ENCODE assay signal across 19 cellular contexts in the genomic region with DNA sequence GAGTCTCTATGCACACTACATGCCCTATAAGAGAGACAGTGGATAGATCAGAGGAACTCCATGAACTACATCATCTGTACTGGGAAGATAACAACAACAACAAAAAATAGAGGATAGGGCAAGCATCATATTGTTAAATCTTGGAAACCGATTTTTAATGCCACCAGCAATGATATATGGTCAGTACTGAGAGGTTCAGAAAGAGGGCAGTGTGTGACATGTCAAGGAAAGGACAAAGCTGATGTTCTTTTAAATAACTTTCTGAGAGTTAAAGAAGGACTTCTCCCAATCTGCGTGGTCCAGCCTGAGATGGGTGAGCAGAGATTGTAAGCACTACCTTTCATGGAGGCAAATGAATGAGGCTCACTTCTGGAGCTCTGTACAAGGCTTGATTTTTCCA.
DNase-seq lines count a peak whose midpoint lies in the region; ATAC-seq and TF ChIP-seq lines count a peak whose summit lies in the region.
"Had no signal": no experiment of that assay in that cellular context is flagged by ENCODE, and none has a peak within 500 bp of the region (broad histone marks: within the 10 kb centered on the region; RNA-seq: fewer than 3 reads in every experiment).

No MANE protein-coding gene starts in this region.

- no peaks in the 10 kb centered on the region for H3K36me3 ChIP-seq in WERI-Rb-1
- no peaks in the 10 kb centered on the region for H3K36me3 ChIP-seq in neural progenitor cell
- H3K36me3 ChIP-seq: colonic mucosa, SJSA1 had no signal

- no peaks in the 10 kb centered on the region for H3K4me1 ChIP-seq in neural progenitor cell
- H3K4me1 ChIP-seq: colonic mucosa, SJSA1 had no signal

- H3K9ac ChIP-seq in neural progenitor cell: no peak overlapping the region

- peaks cover 5% of the 10 kb centered on the region for H3K27me3 Mint-ChIP-seq in neural progenitor cell (ENCODE audit: insufficient read depth, low read depth)

- H2AFZ ChIP-seq in neural progenitor cell (replicated peaks): no peak overlapping the region
- H2AFZ ChIP-seq: hepatocyte had no signal

- no peaks in the 10 kb centered on the region for H3K9me3 Mint-ChIP-seq in neural progenitor cell
- H3K9me3 Mint-ChIP-seq: activated T-helper 17 cell treated with anti-CD3 and anti-CD28 coated beads, Interleukin-2, amount 50 U/mL, for 72 hours; CD4-positive, CD25-positive, alpha-beta regulatory T cell; stimulated activated naive CD8-positive, alpha-beta T cell treated with anti-CD3 and anti-CD28 coated beads, Interleukin-15, amount 100 ng/mL, for 72 hours had no signal

- no peaks in the 10 kb centered on the region for H3F3A ChIP-seq in neural progenitor cell (ENCODE audit: low read depth)

- peak; percentile 22; the same call in 1 of the 2 replicates for TF ChIP-seq CTCF in WERI-Rb-1 (IDR thresholded peaks at IDR 0.05; ENCODE audit: low read depth, low read length)
- peak; percentile 41 for TF ChIP-seq CTCF in neural progenitor cell (IDR thresholded peaks at IDR 0.05)

- H3K36me3 Mint-ChIP-seq in neural progenitor cell: no peaks in the 10 kb centered on the region
- H3K36me3 Mint-ChIP-seq: CD4-positive, CD25-positive, alpha-beta regulatory T cell had no signal

- H3K27me3 ChIP-seq in WERI-Rb-1 (ENCODE audit: insufficient read depth, low read depth, severe bottlenecking): no peaks in the 10 kb centered on the region
- H3K27me3 ChIP-seq in neural progenitor cell: peaks cover 57% of the 10 kb centered on the region
- H3K27me3 ChIP-seq: colonic mucosa, SJSA1 had no signal

- no peaks in the 10 kb centered on the region for H3K4me1 Mint-ChIP-seq in neural progenitor cell
- H3K4me1 Mint-ChIP-seq: activated T-helper 17 cell treated with anti-CD3 and anti-CD28 coated beads, Interleukin-2, amount 50 U/mL, for 72 hours; CD4-positive, CD25-positive, alpha-beta regulatory T cell; stimulated activated naive CD8-positive, alpha-beta T cell treated with anti-CD3 and anti-CD28 coated beads, Interleukin-15, amount 100 ng/mL, for 72 hours had no signal

- H3K9me3 ChIP-seq in WERI-Rb-1 (ENCODE audit: severe bottlenecking) (no peaks in the 10 kb centered on the region), neural progenitor cell (ENCODE audit: low read depth) (no peaks in the 10 kb centered on the region)
- H3K9me3 ChIP-seq: colonic mucosa, SJSA1 had no signal

- DNase-seq in DMS 273 (lab: John Stamatoyannopoulos, UW; ENCODE audit: unreplicated experiment) (peak; percentile 10), DMS 273 treated with DMSO at 0.1 percent for 48 hours (lab: John Stamatoyannopoulos, UW) (no peak), Kasumi-1 (lab: John Stamatoyannopoulos, UW) (peak; percentile 2 to 16), WERI-Rb-1 (no peak), neural progenitor cell (ENCODE audit: low spot score) (peak; percentile 13), GM19238 (ENCODE audit: insufficient read length, low spot score) (no peak), NCI-H345 treated with DMSO at 0.1 percent for 48 hours (lab: John Stamatoyannopoulos, UW; ENCODE audit: unreplicated experiment) (no peak)
- DNase-seq: 8988T; activated CD8-positive, alpha-beta T cell treated with anti-CD3 and anti-CD28 coated beads, Interleukin-2, amount 10 ng/mL, durations not matched to agents 7 days and 5 days; CD4-positive, CD25-positive, alpha-beta regulatory T cell; colonic mucosa; KG1; NCI-H2029 treated with DMSO at 0.1 percent for 48 hours; posterior cingulate gyrus; stimulated activated naive CD8-positive, alpha-beta T cell treated with anti-CD3 and anti-CD28 coated beads, Interleukin-15, amount 100 ng/mL, for 72 hours had no signal

- no peak overlapping the region for H3K4me2 ChIP-seq in neural progenitor cell
- H3K4me2 ChIP-seq: hepatocyte had no signal

- no peak overlapping the region for H3K27ac ChIP-seq in WERI-Rb-1
- no peak overlapping the region for H3K27ac ChIP-seq in neural progenitor cell
- H3K27ac ChIP-seq: colonic mucosa, hepatocyte, SJSA1 had no signal

- ATAC-seq in GM18868 (IDR thresholded peaks at IDR 0.05; ENCODE audit: unreplicated experiment): no peak
- ATAC-seq: activated CD8-positive, alpha-beta T cell treated with anti-CD3 and anti-CD28 coated beads, Interleukin-2, amount 10 ng/mL, durations not matched to agents 7 days and 5 days; activated T-helper 17 cell treated with anti-CD3 and anti-CD28 coated beads, Interleukin-2, amount 50 U/mL, for 72 hours; stimulated activated naive CD8-positive, alpha-beta T cell treated with anti-CD3 and anti-CD28 coated beads, Interleukin-15, amount 100 ng/mL, for 72 hours had no signal

- no peaks in the 10 kb centered on the region for H3K79me2 ChIP-seq in neural progenitor cell (ENCODE audit: low read depth)
- H3K79me2 ChIP-seq: hepatocyte had no signal

- no peaks in the 10 kb centered on the region for H4K20me1 ChIP-seq in neural progenitor cell (ENCODE audit: low read depth)

- no peak overlapping the region for H3K27ac Mint-ChIP-seq in neural progenitor cell
- H3K27ac Mint-ChIP-seq: activated CD8-positive, alpha-beta T cell treated with anti-CD3 and anti-CD28 coated beads, Interleukin-2, amount 10 ng/mL, durations not matched to agents 7 days and 5 days; activated T-helper 17 cell treated with anti-CD3 and anti-CD28 coated beads, Interleukin-2, amount 50 U/mL, for 72 hours; CD4-positive, CD25-positive, alpha-beta regulatory T cell; stimulated activated naive CD8-positive, alpha-beta T cell treated with anti-CD3 and anti-CD28 coated beads, Interleukin-15, amount 100 ng/mL, for 72 hours had no signal

- H3K4me3 ChIP-seq in WERI-Rb-1 (ENCODE audit: low read depth, low read length) (no peak overlapping the region), neural progenitor cell (no peak overlapping the region)
- H3K4me3 ChIP-seq: colonic mucosa, hepatocyte, SJSA1 had no signal

- no peak overlapping the region for H3K4me3 Mint-ChIP-seq in neural progenitor cell
- H3K4me3 Mint-ChIP-seq: activated CD8-positive, alpha-beta T cell treated with anti-CD3 and anti-CD28 coated beads, Interleukin-2, amount 10 ng/mL, durations not matched to agents 7 days and 5 days; activated T-helper 17 cell treated with anti-CD3 and anti-CD28 coated beads, Interleukin-2, amount 50 U/mL, for 72 hours; CD4-positive, CD25-positive, alpha-beta regulatory T cell; stimulated activated naive CD8-positive, alpha-beta T cell treated with anti-CD3 and anti-CD28 coated beads, Interleukin-15, amount 100 ng/mL, for 72 hours had no signal

Comparison
In these comparisons a context has a peak if more than half of its experiments do, and no peak if none do; other contexts are left out.
1. DNase-seq: peak in DMS 273 (single experiment), Kasumi-1 (2 of 2) and neural progenitor cell (single experiment); none in DMS 273 treated with DMSO at 0.1 percent for 48 hours (single experiment), WERI-Rb-1 (single experiment), GM19238 (single experiment) and NCI-H345 treated with DMSO at 0.1 percent for 48 hours (single experiment).